9 cellular contexts compared by ENCODE assay signal in genomic region chr2:215948051-215948450, GRCh38.
"Had no signal": no experiment of that assay in that cellular context is flagged by ENCODE, and none has a peak within 500 bp of the region (broad histone marks: within the 10 kb centered on the region; RNA-seq: fewer than 3 reads in every experiment).

No MANE protein-coding gene starts in this region.

- H3K27ac ChIP-seq: GM23248 had no signal

- H3K27ac Mint-ChIP-seq: HFFc6, IgD-negative memory B cell had no signal

- ATAC-seq: HCT116 had no signal

- DNase-seq: GM23248, GOT3, H7, HFFc6, KBM-7 had no signal

- H3K4me3 ChIP-seq: GM23248, HAP-1 had no signal

- H3K4me1 ChIP-seq: HAP-1 had no signal

- H2AFZ ChIP-seq: GM23248 had no signal

- H3K9ac ChIP-seq: GM23248 had no signal

- FAIRE-seq: HTR-8/SVneo had no signal

- H3K4me3 Mint-ChIP-seq: HFFc6, IgD-negative memory B cell had no signal

- H3K9me3 Mint-ChIP-seq: HFFc6, IgD-negative memory B cell had no signal

- H3K9me3 ChIP-seq: HAP-1 had no signal

- H3K27me3 Mint-ChIP-seq: IgD-negative memory B cell had no signal
